Comparison of ENCODE assay signal across 1 cellular context in the genomic region with DNA sequence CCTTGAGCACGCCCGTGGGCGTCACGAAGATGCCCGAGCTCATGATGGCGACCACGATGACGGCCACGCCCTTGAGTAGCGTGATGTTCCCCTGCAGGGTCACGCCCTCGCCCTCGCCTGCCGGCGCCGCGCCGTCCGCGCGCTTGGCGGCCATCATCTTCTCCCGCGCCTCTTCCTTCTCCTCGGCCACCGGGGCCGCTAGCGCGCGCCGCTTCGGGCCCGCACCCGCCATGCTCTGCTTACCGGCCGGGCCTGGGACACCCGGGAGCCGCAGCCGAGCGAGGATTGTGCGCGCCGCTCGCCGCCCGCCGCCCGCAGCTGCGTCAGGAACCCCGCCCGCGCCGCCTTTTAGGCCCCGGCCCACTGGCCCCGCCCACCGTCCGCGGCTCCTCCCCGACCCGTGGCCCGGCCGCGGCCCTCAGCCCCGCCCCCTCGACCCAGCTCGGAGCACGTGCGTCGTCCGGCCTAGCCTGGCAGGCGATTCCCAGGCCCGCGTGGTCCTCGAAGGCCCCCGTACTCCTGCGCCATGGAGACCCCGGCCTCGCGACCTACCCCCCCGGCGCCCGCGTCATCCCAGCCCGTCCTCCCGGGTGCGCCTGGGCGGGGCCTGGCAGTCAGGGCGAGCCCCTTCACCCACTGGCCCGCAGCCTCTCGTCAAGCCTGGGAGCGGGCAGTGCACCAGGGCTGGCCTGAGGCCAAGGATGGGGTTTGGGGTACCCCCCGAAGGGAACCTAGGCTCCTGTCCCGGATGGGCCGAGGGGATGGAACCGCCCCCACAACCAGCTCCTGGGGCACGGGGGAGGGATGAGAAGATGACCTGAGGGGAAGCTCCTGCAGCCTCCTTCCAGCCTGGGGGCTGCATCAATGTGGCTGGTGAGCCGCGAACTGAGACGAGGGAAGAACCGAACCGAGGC.
A peak's percentile ranks its signal among the peaks of the same experiment; 100 is the strongest.
TF ChIP-seq lines count a peak whose summit lies in the region.
"Not testable (repeated sequence)": the region's sequence is repeated elsewhere in the genome, so short reads cannot be mapped to it uniquely, and the experiment has no call there.

No MANE protein-coding gene starts in this region.

TF ChIP-seq in K562, 482 proteins besides CTCF, POLR2A, EP300 and RAD21 (continued from another document and continues in another):
- TF ChIP-seq, protein P1, sequence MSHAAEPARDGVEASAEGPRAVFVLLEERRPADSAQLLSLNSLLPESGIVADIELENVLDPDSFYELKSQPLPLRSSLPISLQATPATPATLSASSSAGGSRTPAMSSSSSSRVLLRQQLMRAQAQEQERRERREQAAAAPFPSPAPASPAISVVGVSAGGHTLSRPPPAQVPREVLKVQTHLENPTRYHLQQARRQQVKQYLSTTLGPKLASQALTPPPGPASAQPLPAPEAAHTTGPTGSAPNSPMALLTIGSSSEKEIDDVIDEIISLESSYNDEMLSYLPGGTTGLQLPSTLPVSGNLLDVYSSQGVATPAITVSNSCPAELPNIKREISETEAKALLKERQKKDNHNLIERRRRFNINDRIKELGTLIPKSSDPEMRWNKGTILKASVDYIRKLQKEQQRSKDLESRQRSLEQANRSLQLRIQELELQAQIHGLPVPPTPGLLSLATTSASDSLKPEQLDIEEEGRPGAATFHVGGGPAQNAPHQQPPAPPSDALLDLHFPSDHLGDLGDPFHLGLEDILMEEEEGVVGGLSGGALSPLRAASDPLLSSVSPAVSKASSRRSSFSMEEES (CRISPR knock-in tag; IDR thresholded peaks at IDR 0.05) = peak; percentile 2; the same call in 1 of the 2 replicates
- TF ChIP-seq, protein P2, sequence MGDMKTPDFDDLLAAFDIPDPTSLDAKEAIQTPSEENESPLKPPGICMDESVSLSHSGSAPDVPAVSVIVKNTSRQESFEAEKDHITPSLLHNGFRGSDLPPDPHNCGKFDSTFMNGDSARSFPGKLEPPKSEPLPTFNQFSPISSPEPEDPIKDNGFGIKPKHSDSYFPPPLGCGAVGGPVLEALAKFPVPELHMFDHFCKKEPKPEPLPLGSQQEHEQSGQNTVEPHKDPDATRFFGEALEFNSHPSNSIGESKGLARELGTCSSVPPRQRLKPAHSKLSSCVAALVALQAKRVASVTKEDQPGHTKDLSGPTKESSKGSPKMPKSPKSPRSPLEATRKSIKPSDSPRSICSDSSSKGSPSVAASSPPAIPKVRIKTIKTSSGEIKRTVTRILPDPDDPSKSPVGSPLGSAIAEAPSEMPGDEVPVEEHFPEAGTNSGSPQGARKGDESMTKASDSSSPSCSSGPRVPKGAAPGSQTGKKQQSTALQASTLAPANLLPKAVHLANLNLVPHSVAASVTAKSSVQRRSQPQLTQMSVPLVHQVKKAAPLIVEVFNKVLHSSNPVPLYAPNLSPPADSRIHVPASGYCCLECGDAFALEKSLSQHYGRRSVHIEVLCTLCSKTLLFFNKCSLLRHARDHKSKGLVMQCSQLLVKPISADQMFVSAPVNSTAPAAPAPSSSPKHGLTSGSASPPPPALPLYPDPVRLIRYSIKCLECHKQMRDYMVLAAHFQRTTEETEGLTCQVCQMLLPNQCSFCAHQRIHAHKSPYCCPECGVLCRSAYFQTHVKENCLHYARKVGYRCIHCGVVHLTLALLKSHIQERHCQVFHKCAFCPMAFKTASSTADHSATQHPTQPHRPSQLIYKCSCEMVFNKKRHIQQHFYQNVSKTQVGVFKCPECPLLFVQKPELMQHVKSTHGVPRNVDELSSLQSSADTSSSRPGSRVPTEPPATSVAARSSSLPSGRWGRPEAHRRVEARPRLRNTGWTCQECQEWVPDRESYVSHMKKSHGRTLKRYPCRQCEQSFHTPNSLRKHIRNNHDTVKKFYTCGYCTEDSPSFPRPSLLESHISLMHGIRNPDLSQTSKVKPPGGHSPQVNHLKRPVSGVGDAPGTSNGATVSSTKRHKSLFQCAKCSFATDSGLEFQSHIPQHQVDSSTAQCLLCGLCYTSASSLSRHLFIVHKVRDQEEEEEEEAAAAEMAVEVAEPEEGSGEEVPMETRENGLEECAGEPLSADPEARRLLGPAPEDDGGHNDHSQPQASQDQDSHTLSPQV (IDR thresholded peaks at IDR 0.05) = peak; percentile 99
- not testable (repeated sequence) for TF ChIP-seq TEAD4 (IDR thresholded peaks at IDR 0.05; ENCODE audit: low read length); CREB1 (CRISPR knock-in tag; IDR thresholded peaks at IDR 0.05); ATF1 (CRISPR knock-in tag; IDR thresholded peaks at IDR 0.05)
- TF ChIP-seq TEAD4 (CRISPR knock-in tag; IDR thresholded peaks at IDR 0.05; ENCODE audit: borderline replicate concordance) (0 out of 2 replicates have a peak, but pooled peaks have one; percentile 76), ELF4 (CRISPR knock-in tag; IDR thresholded peaks at IDR 0.05) (0 out of 2 replicates have a peak, but pooled peaks have one; percentile 29), BHLHE40 (IDR thresholded peaks at IDR 0.05; ENCODE audit: low read length) (peak; percentile 93), CTBP1 (IDR thresholded peaks at IDR 0.05; ENCODE audit: borderline replicate concordance) (peak; percentile 66), EGR1 (conservative IDR thresholded peaks at IDR 0.05) (peak; percentile 28), CBX1 (IDR thresholded peaks at IDR 0.05; ENCODE audit: low read depth) (peak; percentile 64; the same call in 1 of the 2 replicates), ZNF76 (CRISPR knock-in tag; IDR thresholded peaks at IDR 0.05; ENCODE audit: borderline replicate concordance) (peak; percentile 87; the same call in 1 of the 2 replicates), HIVEP1 (CRISPR knock-in tag; IDR thresholded peaks at IDR 0.05) (peak; percentile 86; the same call in 1 of the 2 replicates), KLF6 (CRISPR knock-in tag; IDR thresholded peaks at IDR 0.05; ENCODE audit: borderline replicate concordance) (peak; percentile 83; the same call in 1 of the 2 replicates), NR3C1 (CRISPR knock-in tag; IDR thresholded peaks at IDR 0.05) (peak; percentile 71; the same call in 1 of the 2 replicates), HDAC1 (IDR thresholded peaks at IDR 0.05) (peak in 1 of 2 experiments; percentile 31; a peak in 1 of 4 replicates), KDM5B (IDR thresholded peaks at IDR 0.05; ENCODE audit: insufficient replicate concordance, low read depth, low read length) (peak; percentile 68), MAZ (CRISPR knock-in tag; conservative IDR thresholded peaks at IDR 0.05 in 1 of 2, IDR thresholded peaks at IDR 0.05 in 1 of 2) (peak; percentile 85 to 89), GTF2F1 (IDR thresholded peaks at IDR 0.05; ENCODE audit: low read depth, low read length) (peak; percentile 28; the same call in 1 of the 2 replicates), HDAC8 (tag; IDR thresholded peaks at IDR 0.05) (peak; percentile 70; the same call in 1 of the 2 replicates), ZNF583 (CRISPR knock-in tag; IDR thresholded peaks at IDR 0.05) (peak; percentile 87), CREB1 (IDR thresholded peaks at IDR 0.05) (peak; percentile 71; the same call in 1 of the 2 replicates), MTF1 (CRISPR knock-in tag; IDR thresholded peaks at IDR 0.05; ENCODE audit: borderline replicate concordance) (0 out of 2 replicates have a peak, but pooled peaks have one; percentile 51), ZNF589 (CRISPR knock-in tag; IDR thresholded peaks at IDR 0.05; ENCODE audit: low read depth) (peak; percentile 95), CXXC5 (CRISPR knock-in tag; IDR thresholded peaks at IDR 0.05) (peak; percentile 97), ATF1 (tag; IDR thresholded peaks at IDR 0.05) (peak; percentile 69), FOXP1 (CRISPR knock-in tag; IDR thresholded peaks at IDR 0.05) (peak; percentile 82), SMAD3 (CRISPR knock-in tag; conservative IDR thresholded peaks at IDR 0.05) (peak; percentile 75; the same call in 1 of the 2 replicates)
- TF ChIP-seq, protein P3, sequence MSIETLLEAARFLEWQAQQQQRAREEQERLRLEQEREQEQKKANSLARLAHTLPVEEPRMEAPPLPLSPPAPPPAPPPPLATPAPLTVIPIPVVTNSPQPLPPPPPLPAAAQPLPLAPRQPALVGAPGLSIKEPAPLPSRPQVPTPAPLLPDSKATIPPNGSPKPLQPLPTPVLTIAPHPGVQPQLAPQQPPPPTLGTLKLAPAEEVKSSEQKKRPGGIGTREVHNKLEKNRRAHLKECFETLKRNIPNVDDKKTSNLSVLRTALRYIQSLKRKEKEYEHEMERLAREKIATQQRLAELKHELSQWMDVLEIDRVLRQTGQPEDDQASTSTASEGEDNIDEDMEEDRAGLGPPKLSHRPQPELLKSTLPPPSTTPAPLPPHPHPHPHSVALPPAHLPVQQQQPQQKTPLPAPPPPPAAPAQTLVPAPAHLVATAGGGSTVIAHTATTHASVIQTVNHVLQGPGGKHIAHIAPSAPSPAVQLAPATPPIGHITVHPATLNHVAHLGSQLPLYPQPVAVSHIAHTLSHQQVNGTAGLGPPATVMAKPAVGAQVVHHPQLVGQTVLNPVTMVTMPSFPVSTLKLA (conservative IDR thresholded peaks at IDR 0.05) = peak; percentile 91 to 96
- TF ChIP-seq, protein P4, sequence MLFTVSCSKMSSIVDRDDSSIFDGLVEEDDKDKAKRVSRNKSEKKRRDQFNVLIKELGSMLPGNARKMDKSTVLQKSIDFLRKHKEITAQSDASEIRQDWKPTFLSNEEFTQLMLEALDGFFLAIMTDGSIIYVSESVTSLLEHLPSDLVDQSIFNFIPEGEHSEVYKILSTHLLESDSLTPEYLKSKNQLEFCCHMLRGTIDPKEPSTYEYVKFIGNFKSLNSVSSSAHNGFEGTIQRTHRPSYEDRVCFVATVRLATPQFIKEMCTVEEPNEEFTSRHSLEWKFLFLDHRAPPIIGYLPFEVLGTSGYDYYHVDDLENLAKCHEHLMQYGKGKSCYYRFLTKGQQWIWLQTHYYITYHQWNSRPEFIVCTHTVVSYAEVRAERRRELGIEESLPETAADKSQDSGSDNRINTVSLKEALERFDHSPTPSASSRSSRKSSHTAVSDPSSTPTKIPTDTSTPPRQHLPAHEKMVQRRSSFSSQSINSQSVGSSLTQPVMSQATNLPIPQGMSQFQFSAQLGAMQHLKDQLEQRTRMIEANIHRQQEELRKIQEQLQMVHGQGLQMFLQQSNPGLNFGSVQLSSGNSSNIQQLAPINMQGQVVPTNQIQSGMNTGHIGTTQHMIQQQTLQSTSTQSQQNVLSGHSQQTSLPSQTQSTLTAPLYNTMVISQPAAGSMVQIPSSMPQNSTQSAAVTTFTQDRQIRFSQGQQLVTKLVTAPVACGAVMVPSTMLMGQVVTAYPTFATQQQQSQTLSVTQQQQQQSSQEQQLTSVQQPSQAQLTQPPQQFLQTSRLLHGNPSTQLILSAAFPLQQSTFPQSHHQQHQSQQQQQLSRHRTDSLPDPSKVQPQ (CRISPR knock-in tag; IDR thresholded peaks at IDR 0.05; ENCODE audit: borderline replicate concordance) = peak; percentile 55; the same call in 1 of the 2 replicates
- TF ChIP-seq, protein P5, sequence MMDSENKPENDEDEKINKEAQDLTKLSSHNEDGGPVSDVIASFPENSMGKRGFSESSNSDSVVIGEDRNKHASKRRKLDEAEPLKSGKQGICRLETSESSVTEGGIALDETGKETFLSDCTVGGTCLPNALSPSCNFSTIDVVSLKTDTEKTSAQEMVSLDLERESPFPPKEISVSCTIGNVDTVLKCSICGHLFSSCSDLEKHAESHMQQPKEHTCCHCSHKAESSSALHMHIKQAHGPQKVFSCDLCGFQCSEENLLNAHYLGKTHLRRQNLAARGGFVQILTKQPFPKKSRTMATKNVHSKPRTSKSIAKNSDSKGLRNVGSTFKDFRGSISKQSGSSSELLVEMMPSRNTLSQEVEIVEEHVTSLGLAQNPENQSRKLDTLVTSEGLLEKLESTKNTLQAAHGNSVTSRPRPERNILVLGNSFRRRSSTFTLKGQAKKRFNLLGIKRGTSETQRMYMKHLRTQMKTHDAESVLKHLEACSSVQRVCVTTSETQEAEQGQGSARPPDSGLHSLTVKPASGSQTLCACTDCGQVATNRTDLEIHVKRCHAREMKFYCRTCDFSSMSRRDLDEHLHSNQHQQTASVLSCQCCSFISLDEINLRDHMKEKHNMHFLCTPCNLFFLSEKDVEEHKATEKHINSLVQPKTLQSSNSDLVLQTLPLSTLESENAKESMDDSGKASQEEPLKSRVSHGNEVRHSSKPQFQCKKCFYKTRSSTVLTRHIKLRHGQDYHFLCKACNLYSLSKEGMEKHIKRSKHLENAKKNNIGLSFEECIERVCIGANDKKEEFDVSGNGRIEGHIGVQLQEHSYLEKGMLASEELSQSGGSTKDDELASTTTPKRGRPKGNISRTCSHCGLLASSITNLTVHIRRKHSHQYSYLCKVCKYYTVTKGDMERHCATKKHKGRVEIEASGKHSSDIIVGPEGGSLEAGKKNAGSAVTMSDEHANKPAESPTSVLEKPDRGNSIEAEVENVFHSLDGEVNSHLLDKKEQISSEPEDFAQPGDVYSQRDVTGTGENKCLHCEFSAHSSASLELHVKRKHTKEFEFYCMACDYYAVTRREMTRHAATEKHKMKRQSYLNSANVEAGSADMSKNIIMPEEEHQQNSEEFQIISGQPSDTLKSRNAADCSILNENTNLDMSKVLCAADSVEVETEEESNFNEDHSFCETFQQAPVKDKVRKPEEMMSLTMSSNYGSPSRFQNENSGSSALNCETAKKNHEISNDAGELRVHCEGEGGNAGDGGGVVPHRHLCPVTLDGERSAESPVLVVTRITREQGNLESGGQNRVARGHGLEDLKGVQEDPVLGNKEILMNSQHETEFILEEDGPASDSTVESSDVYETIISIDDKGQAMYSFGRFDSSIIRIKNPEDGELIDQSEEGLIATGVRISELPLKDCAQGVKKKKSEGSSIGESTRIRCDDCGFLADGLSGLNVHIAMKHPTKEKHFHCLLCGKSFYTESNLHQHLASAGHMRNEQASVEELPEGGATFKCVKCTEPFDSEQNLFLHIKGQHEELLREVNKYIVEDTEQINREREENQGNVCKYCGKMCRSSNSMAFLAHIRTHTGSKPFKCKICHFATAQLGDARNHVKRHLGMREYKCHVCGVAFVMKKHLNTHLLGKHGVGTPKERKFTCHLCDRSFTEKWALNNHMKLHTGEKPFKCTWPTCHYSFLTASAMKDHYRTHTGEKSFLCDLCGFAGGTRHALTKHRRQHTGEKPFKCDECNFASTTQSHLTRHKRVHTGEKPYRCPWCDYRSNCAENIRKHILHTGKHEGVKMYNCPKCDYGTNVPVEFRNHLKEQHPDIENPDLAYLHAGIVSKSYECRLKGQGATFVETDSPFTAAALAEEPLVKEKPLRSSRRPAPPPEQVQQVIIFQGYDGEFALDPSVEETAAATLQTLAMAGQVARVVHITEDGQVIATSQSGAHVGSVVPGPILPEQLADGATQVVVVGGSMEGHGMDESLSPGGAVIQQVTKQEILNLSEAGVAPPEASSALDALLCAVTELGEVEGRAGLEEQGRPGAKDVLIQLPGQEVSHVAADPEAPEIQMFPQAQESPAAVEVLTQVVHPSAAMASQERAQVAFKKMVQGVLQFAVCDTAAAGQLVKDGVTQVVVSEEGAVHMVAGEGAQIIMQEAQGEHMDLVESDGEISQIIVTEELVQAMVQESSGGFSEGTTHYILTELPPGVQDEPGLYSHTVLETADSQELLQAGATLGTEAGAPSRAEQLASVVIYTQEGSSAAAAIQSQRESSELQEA (IDR thresholded peaks at IDR 0.05; ENCODE audit: low read depth) = peak; percentile 86
- TF ChIP-seq, protein P6, sequence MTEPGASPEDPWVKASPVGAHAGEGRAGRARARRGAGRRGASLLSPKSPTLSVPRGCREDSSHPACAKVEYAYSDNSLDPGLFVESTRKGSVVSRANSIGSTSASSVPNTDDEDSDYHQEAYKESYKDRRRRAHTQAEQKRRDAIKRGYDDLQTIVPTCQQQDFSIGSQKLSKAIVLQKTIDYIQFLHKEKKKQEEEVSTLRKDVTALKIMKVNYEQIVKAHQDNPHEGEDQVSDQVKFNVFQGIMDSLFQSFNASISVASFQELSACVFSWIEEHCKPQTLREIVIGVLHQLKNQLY (CRISPR knock-in tag; conservative IDR thresholded peaks at IDR 0.05) = 0 out of 4 replicates have a peak, but pooled peaks of 1 of the 2 experiments have one; percentile 38
- TF ChIP-seq, protein P7, sequence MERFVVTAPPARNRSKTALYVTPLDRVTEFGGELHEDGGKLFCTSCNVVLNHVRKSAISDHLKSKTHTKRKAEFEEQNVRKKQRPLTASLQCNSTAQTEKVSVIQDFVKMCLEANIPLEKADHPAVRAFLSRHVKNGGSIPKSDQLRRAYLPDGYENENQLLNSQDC (CRISPR knock-in tag; IDR thresholded peaks at IDR 0.05) = peak; percentile 30; the same call in 1 of the 2 replicates
